In the genomic region with DNA sequence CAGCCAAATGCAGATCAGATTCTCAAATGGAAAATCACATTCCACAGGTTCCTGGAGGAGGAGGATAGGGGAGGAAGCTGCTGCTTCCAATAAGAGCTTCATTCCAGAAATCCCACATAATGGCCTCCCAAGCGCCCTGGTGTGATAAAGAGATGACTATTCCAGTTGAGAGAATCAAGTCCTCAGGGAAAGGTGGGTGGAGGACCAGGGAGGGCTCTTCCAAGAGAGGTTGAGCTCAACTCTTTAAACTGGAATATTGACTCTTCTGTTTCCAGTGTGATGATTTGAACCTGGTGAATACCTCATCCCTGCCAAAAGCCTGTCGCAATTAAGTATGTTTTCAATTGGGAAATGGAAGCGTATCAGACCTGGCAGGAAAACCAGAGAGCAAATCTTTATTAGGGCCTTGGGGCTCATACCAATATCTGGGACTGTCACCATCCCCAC, we compare ENCODE assay signal across 21 cellular contexts.
DNase-seq lines count a peak whose midpoint lies in the region; ATAC-seq, FAIRE-seq and TF ChIP-seq lines count a peak whose summit lies in the region.
"Had no signal": no experiment of that assay in that cellular context is flagged by ENCODE, and none has a peak within 500 bp of the region (broad histone marks: within the 10 kb centered on the region; RNA-seq: fewer than 3 reads in every experiment).

No MANE protein-coding gene starts in this region.

- no peak for TF ChIP-seq CTCF in H1 (IDR thresholded peaks at IDR 0.05; ENCODE audit: control extremely low read depth in 1 of 3, insufficient read depth in 1 of 3, low read depth in 1 of 3, low read length in 3 of 3)
- no peak for TF ChIP-seq CTCF in gastrocnemius medialis (IDR thresholded peaks at IDR 0.05 in 4 of 5, conservative IDR thresholded peaks at IDR 0.05 in 1 of 5)

- H4K5ac ChIP-seq in H1 (ENCODE audit: insufficient read length, low read depth, low read length), result no peak overlapping the region

- peak; percentile 63 to 75 for ATAC-seq in gastrocnemius medialis
- ATAC-seq in activated naive CD4-positive, alpha-beta T cell treated with anti-CD3 and anti-CD28 coated beads, Interleukin-2, amount 50 U/mL, for 72 hours, result no peak
- no peak for ATAC-seq in GM18498 (IDR thresholded peaks at IDR 0.05; ENCODE audit: unreplicated experiment)
- ATAC-seq: activated CD8-positive, alpha-beta T cell treated with anti-CD3 and anti-CD28 coated beads for 36 hours; activated T-cell treated with anti-CD3 and anti-CD28 coated beads, Interleukin-2, amount 50 U/mL, for 4 hours; mucosa of descending colon had no signal

- H3K36me3 ChIP-seq in H1 (ENCODE audit: control insufficient read depth in 2 of 4, insufficient read depth in 4 of 4, low read length in 3 of 4), result no peaks in the 10 kb centered on the region
- H3K36me3 ChIP-seq in gastrocnemius medialis, result no peaks in the 10 kb centered on the region

- no peak for FAIRE-seq in H1 (lab: Jason Lieb, UNC)
- FAIRE-seq: bronchial epithelial cell, kidney, urothelium cell line had no signal

- no peak overlapping the region for H3K9ac ChIP-seq in H1 (replicated peaks in 1 of 4; ENCODE audit: extremely low read depth in 1 of 4, low read depth in 3 of 4, low read length in 3 of 4)
- H3K9ac ChIP-seq: KMS-11 had no signal

- in situ Hi-C loops in gastrocnemius medialis (cut with MboI; ENCODE audit: low sequenced_read_pairs in 4 of 4), result no loop called here

- H3K27ac Mint-ChIP-seq in activated naive CD4-positive, alpha-beta T cell treated with anti-CD3 and anti-CD28 coated beads, Interleukin-2, amount 50 U/mL, for 72 hours, result no peak overlapping the region
- H3K27ac Mint-ChIP-seq: activated CD8-positive, alpha-beta T cell treated with anti-CD3 and anti-CD28 coated beads for 36 hours; activated naive CD8-positive, alpha-beta T cell; stimulated activated naive CD8-positive, alpha-beta T cell treated with anti-CD3 and anti-CD28 coated beads, Interleukin-15, Interleukin-2, amounts not matched to agents 100 ng/mL and 50 ng/mL, for 24 hours had no signal

- DNase-seq in EH (ENCODE audit: low read depth), result peak; percentile 11
- no peak for DNase-seq in H1 (ENCODE audit: low read depth in 1 of 2, low spot score in 2 of 2)
- DNase-seq in iPS-NIHi7 (ENCODE audit: extremely low spot score), result peak; percentile 20
- peak in 1 of 2 donors; percentile 48 for DNase-seq in gastrocnemius medialis
- DNase-seq in NCI-H446 treated with DMSO at 0.1 percent for 48 hours (lab: John Stamatoyannopoulos, UW), result no peak
- DNase-seq in activated naive CD4-positive, alpha-beta T cell treated with anti-CD3 and anti-CD28 coated beads, Interleukin-2, amount 50 U/mL, for 72 hours (ENCODE audit: low spot score in 2 of 2), result no peak
- DNase-seq in posterior cingulate gyrus, result no peak
- DNase-seq: activated CD8-positive, alpha-beta T cell treated with anti-CD3 and anti-CD28 coated beads for 36 hours; activated T-cell treated with anti-CD3 and anti-CD28 coated beads, Interleukin-2, amount 50 U/mL, for 4 hours; kidney; mucosa of descending colon; NCI-H1048; NCI-H69; retina; SHP77 treated with DMSO at 0.1 percent for 48 hours had no signal

- no peak overlapping the region for H4K8ac ChIP-seq in H1 (ENCODE audit: extremely low read depth, insufficient read depth, low read length)

- no peak overlapping the region for H2BK15ac ChIP-seq in H1 (ENCODE audit: low read length)

- H2BK120ac ChIP-seq in H1 (replicated peaks; ENCODE audit: low read depth, low read length), result no peak overlapping the region

- no peak overlapping the region for H2AK5ac ChIP-seq in H1 (ENCODE audit: low read depth, low read length)

- H3K4me1 ChIP-seq in H1 (replicated peaks in 1 of 4; ENCODE audit: control insufficient read depth in 3 of 4, insufficient read depth in 4 of 4, low read length in 3 of 4) (no peaks in the 10 kb centered on the region), gastrocnemius medialis (no peaks in the 10 kb centered on the region)

- no peak overlapping the region for H4K91ac ChIP-seq in H1 (replicated peaks; ENCODE audit: insufficient read length, low read length)

- H4K20me1 ChIP-seq in H1 (replicated peaks in 1 of 2; ENCODE audit: control insufficient read depth in 1 of 2, insufficient read depth in 2 of 2, low read length in 2 of 2), result no peaks in the 10 kb centered on the region

- H3K4me3 ChIP-seq in H1 (ENCODE audit: extremely low read depth in 1 of 4, insufficient read depth in 2 of 4, low read depth in 3 of 4, low read length in 4 of 4), result no peak overlapping the region
- H3K4me3 ChIP-seq in gastrocnemius medialis, result no peak overlapping the region
- H3K4me3 ChIP-seq: mucosa of descending colon had no signal

- TF ChIP-seq POLR2A in H1 (IDR thresholded peaks at IDR 0.05; ENCODE audit: control extremely low read depth in 1 of 2, low read depth in 2 of 2, low read length in 2 of 2) (no peak), gastrocnemius medialis (IDR thresholded peaks at IDR 0.05) (no peak)

- H3K14ac ChIP-seq in H1 (ENCODE audit: insufficient read length), result no peak overlapping the region

- no peak overlapping the region for H3K23ac ChIP-seq in H1 (ENCODE audit: insufficient read length)

- no peak overlapping the region for H3K56ac ChIP-seq in H1 (replicated peaks; ENCODE audit: insufficient read length, low read depth, low read length)

- no peaks in the 10 kb centered on the region for H3K36me3 Mint-ChIP-seq in activated naive CD4-positive, alpha-beta T cell treated with anti-CD3 and anti-CD28 coated beads, Interleukin-2, amount 50 U/mL, for 72 hours
- H3K36me3 Mint-ChIP-seq: activated naive CD8-positive, alpha-beta T cell had no signal

- H3K79me1 ChIP-seq in H1 (ENCODE audit: low read depth, low read length), result no peaks in the 10 kb centered on the region

- no peak overlapping the region for H2BK12ac ChIP-seq in H1 (ENCODE audit: low read depth, low read length)

- no peaks in the 10 kb centered on the region for H3K9me3 Mint-ChIP-seq in activated naive CD4-positive, alpha-beta T cell treated with anti-CD3 and anti-CD28 coated beads, Interleukin-2, amount 50 U/mL, for 72 hours
- H3K9me3 Mint-ChIP-seq: activated CD8-positive, alpha-beta T cell treated with anti-CD3 and anti-CD28 coated beads for 36 hours; activated T-cell treated with anti-CD3 and anti-CD28 coated beads, Interleukin-2, amount 50 U/mL, for 4 hours; stimulated activated naive CD8-positive, alpha-beta T cell treated with anti-CD3 and anti-CD28 coated beads, Interleukin-15, Interleukin-2, amounts not matched to agents 100 ng/mL and 50 ng/mL, for 24 hours had no signal

- WGBS in H1 (ENCODE audit: extremely low coverage in 1 of 2, insufficient coverage in 1 of 2, insufficient read length in 1 of 2, insufficient replicate concordance in 2 of 2, low coverage in 1 of 2, low lambda C conversion rate in 2 of 2, missing lambda C conversion rate in 1 of 2), 2 experiments, result 94% methylated on average over 3 of the region's 3 CpGs; no CpG with 5 or more reads in 1 of the 2 experiments

- no peak for TF ChIP-seq RAD21 in H1 (IDR thresholded peaks at IDR 0.05 in 1 of 2, conservative IDR thresholded peaks at IDR 0.05 in 1 of 2; ENCODE audit: low read depth in 2 of 2, low read length in 2 of 2)

- TF ChIP-seq EP300 in H1 (IDR thresholded peaks at IDR 0.05; ENCODE audit: borderline replicate concordance in 1 of 2, low read depth in 2 of 2, low read length in 2 of 2), result no peak

- no peak overlapping the region for H3K4me2 ChIP-seq in H1 (ENCODE audit: insufficient read depth in 1 of 2, low read depth in 2 of 2, low read length in 2 of 2)
- H3K4me2 ChIP-seq: KMS-11 had no signal

- no peaks in the 10 kb centered on the region for H3K23me2 ChIP-seq in H1 (ENCODE audit: low read depth, low read length)

- no peak overlapping the region for H2BK5ac ChIP-seq in H1 (ENCODE audit: low read depth, low read length)

- H3K18ac ChIP-seq in H1 (ENCODE audit: extremely low read depth, low read length), result no peak overlapping the region

- H3K9me3 ChIP-seq in H1 (ENCODE audit: insufficient read depth in 2 of 2, low read depth in 1 of 2, low read length in 1 of 2), result no peaks in the 10 kb centered on the region; a peak in 1 of 4 replicates
- H3K9me3 ChIP-seq in gastrocnemius medialis, result no peaks in the 10 kb centered on the region
- H3K9me3 ChIP-seq: mucosa of descending colon had no signal

- intact Hi-C loops in gastrocnemius medialis (cut with DNase I; ENCODE audit: low total_unique reads) (no loop called here), posterior cingulate gyrus (cut with DNase I) (no loop called here)

- no peak overlapping the region for H3K27ac ChIP-seq in H1 (ENCODE audit: low read depth, low read length)
- H3K27ac ChIP-seq in gastrocnemius medialis, result peak overlapping the region in 1 of 4 donors; percentile 4
- H3K27ac ChIP-seq: KMS-11 had no signal

- H2AFZ ChIP-seq in H1 (ENCODE audit: low read length), result peak overlapping the region; percentile 26; the same call in 1 of the 2 replicates

- H3K79me2 ChIP-seq in H1 (ENCODE audit: control insufficient read depth in 1 of 2, insufficient read depth in 2 of 2, low read length in 2 of 2), result no peaks in the 10 kb centered on the region

- no peak overlapping the region for H2BK20ac ChIP-seq in H1 (ENCODE audit: low read length)

- no peaks in the 10 kb centered on the region for H3K27me3 ChIP-seq in H1 (replicated peaks in 1 of 4; ENCODE audit: control insufficient read depth in 3 of 4, extremely low read depth in 1 of 4, insufficient read depth in 3 of 4, low read length in 3 of 4)
- no peaks in the 10 kb centered on the region for H3K27me3 ChIP-seq in gastrocnemius medialis

- POLR2A ChIA-PET in H1 (lab: Charles Lee; ENCODE audit: partially characterized antibody), result no interaction called here

- CTCF ChIA-PET in H1 (lab: Charles Lee; ENCODE audit: partially characterized antibody), result no interaction called here

- H3K4ac ChIP-seq in H1 (replicated peaks; ENCODE audit: insufficient read length, low read depth, low read length), result no peak overlapping the region

TF ChIP-seq in H1, 55 proteins besides CTCF, POLR2A, EP300 and RAD21:
- TF ChIP-seq CBX5 (IDR thresholded peaks at IDR 0.05; ENCODE audit: low read depth, low read length), result no peak
- TF ChIP-seq MAFK (IDR thresholded peaks at IDR 0.05; ENCODE audit: low read depth, low read length), result no peak
- TF ChIP-seq HDAC6 (IDR thresholded peaks at IDR 0.05; ENCODE audit: low read depth, low read length), result no peak
- no peak for TF ChIP-seq BACH1 (IDR thresholded peaks at IDR 0.05; ENCODE audit: low read length)
- TF ChIP-seq YY1 (IDR thresholded peaks at IDR 0.05; ENCODE audit: low read depth, low read length), result 0 out of 2 replicates have a peak, but pooled peaks have one; percentile 21
TF ChIP-seq in H1: peak in this region for 1.

Comparison
In these comparisons a context has a peak if more than half of its experiments do, and no peak if none do; other contexts are left out.
1. DNase-seq: peak in EH (single experiment) and iPS-NIHi7 (single experiment); none in H1 (0 of 2), NCI-H446 treated with DMSO at 0.1 percent for 48 hours (single experiment), activated naive CD4-positive, alpha-beta T cell treated with anti-CD3 and anti-CD28 coated beads, Interleukin-2, amount 50 U/mL, for 72 hours (0 of 2) and posterior cingulate gyrus (0 of 10).
2. ATAC-seq: peak in gastrocnemius medialis (2 of 2); none in activated naive CD4-positive, alpha-beta T cell treated with anti-CD3 and anti-CD28 coated beads, Interleukin-2, amount 50 U/mL, for 72 hours (0 of 2) and GM18498 (single experiment).